In the genomic region with DNA sequence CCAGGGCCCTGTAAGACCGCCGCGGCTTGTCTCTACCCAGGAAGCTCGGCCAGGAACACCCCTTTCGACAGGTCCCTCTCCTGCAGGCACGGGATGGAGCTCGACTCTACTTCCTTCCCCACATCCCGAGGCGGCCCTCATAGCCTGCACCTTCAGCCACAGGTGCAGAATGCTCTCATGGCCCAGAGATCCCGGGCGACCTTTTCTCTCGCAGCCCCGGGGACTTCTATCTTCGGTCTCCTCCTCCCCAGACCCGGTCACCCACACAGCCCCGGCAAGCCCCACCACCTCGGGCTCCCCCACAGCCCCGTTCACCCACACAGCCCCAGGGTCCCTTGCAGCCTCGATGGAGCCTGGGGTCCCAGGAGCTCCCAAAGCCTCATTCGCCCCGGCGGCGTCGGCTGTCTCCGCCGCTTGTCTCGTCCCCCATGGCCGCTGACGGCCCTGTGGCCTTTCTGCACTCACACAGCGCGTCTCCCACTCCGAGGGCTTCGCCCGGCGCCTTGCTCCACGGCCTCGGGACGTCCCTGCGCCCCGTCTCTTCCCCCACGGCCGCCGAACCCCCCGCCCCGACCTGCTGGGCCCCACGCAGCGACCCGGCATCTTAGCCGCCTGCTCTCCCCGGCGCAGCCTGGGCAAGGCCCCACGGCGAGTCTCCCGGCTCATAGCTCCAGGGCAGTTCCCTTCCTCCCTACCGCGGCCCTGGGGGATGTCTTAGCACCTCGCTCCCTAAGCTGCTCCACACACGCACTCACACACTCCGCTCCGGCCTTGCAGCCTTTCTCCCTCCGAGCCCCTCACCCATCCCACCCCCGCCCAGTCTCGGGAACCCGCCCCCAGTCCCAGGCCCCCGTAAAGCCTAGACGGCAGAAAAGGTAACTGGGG, we compare ENCODE assay signal across 8 cellular contexts. TPM values are rescaled to one million over a fixed set of nuclear protein-coding genes. Genes with fewer than 3 reads are reported as not detected.
DNase-seq lines count a peak whose midpoint lies in the region; ATAC-seq and TF ChIP-seq lines count a peak whose summit lies in the region.

No MANE protein-coding gene starts in this region.

- H3K9me3 Mint-ChIP-seq in activated naive CD4-positive, alpha-beta T cell treated with anti-CD3 and anti-CD28 coated beads, Interleukin-2, amount 10 ng/mL, durations not matched to agents 7 days and 5 days = no peaks in the 10 kb centered on the region

- no peaks in the 10 kb centered on the region for H3K9me3 ChIP-seq in parathyroid adenoma (ENCODE audit: control insufficient read depth, low read length)

- H3K4me2 ChIP-seq in parathyroid adenoma (ENCODE audit: low read length) = peak overlapping the region; percentile 98

- H3K4me1 ChIP-seq in parathyroid adenoma = peaks cover 6% of the 10 kb centered on the region

- peaks cover 29% of the 10 kb centered on the region for H3K36me3 Mint-ChIP-seq in activated naive CD4-positive, alpha-beta T cell treated with anti-CD3 and anti-CD28 coated beads, Interleukin-2, amount 10 ng/mL, durations not matched to agents 7 days and 5 days

- H3K4me3 Mint-ChIP-seq in activated naive CD4-positive, alpha-beta T cell treated with anti-CD3 and anti-CD28 coated beads, Interleukin-2, amount 10 ng/mL, durations not matched to agents 7 days and 5 days = peak overlapping the region; percentile 88

- H3K4me3 ChIP-seq in parathyroid adenoma (ENCODE audit: low read depth, low read length) = peak overlapping the region; percentile 83

- intact Hi-C loops in Right ventricle myocardium superior (cut with DNase I) = no loop called here

- CTCF ChIA-PET in activated naive CD4-positive, alpha-beta T cell treated with anti-CD3 and anti-CD28 coated beads, Interleukin-2, amount 10 ng/mL, durations not matched to agents 7 days and 5 days (lab: Charles Lee) = interaction anchor here (1.2 kb wide), 1 partner anchor 27 kb away, joined by 3 read pairs; no protein-coding TSS in a partner anchor

- H3K36me3 ChIP-seq in parathyroid adenoma (ENCODE audit: control insufficient read depth, insufficient read depth, low read length) = no peaks in the 10 kb centered on the region

- H3K27ac ChIP-seq in parathyroid adenoma = peak overlapping the region; percentile 95

- peak overlapping the region; percentile 89 for H3K9ac ChIP-seq in parathyroid adenoma

- TF ChIP-seq CTCF in parathyroid adenoma (IDR thresholded peaks at IDR 0.05) = no peak

- peaks cover 61% of the 10 kb centered on the region for H3K4me1 Mint-ChIP-seq in activated naive CD4-positive, alpha-beta T cell treated with anti-CD3 and anti-CD28 coated beads, Interleukin-2, amount 10 ng/mL, durations not matched to agents 7 days and 5 days

- H3K79me2 ChIP-seq in parathyroid adenoma = peaks cover 10% of the 10 kb centered on the region

- DNase-seq in AG08395 (ENCODE audit: low spot score) (peak; percentile 44), M059J (ENCODE audit: low read depth) (peak; percentile 48), Right ventricle myocardium superior (peak; percentile 57), NCI-H446 treated with DMSO at 0.1 percent for 48 hours (lab: John Stamatoyannopoulos, UW) (no peak)
- peak; percentile 58 for DNase-seq in activated naive CD4-positive, alpha-beta T cell treated with anti-CD3 and anti-CD28 coated beads, Interleukin-2, amount 10 ng/mL, durations not matched to agents 7 days and 5 days

- ATAC-seq in GM19035 (IDR thresholded peaks at IDR 0.05; ENCODE audit: unreplicated experiment) (peak; percentile 15), Right ventricle myocardium superior (ENCODE audit: poor library complexity) (peak; percentile 48), HG03045 (IDR thresholded peaks at IDR 0.05; ENCODE audit: unreplicated experiment) (no peak)

- H3K27ac Mint-ChIP-seq in activated naive CD4-positive, alpha-beta T cell treated with anti-CD3 and anti-CD28 coated beads, Interleukin-2, amount 10 ng/mL, durations not matched to agents 7 days and 5 days = peak overlapping the region; percentile 76

- peak overlapping the region; percentile 99 for H2AFZ ChIP-seq in parathyroid adenoma

- H3K27me3 ChIP-seq in parathyroid adenoma (ENCODE audit: control insufficient read depth, insufficient read depth, low read length) = no peaks in the 10 kb centered on the region

- no peaks in the 10 kb centered on the region for H3K27me3 Mint-ChIP-seq in activated naive CD4-positive, alpha-beta T cell treated with anti-CD3 and anti-CD28 coated beads, Interleukin-2, amount 10 ng/mL, durations not matched to agents 7 days and 5 days

RNA-seq across cellular contexts. Expression of a gene that starts 0.6 kb away (rescaled TPM):
- 7.2 and 12.9 TPM in 2 replicates for total RNA-seq in M059J (2014; rRNA removed; shearing (Covaris generic))
- total RNA-seq in Right ventricle myocardium superior = 3.5 TPM

RNA-seq across cellular contexts. Expression of a gene that starts 1.0 kb away (rescaled TPM):
- total RNA-seq in M059J (2014; rRNA removed; shearing (Covaris generic)) = 250 and 253 TPM in 2 replicates
- 44.5 TPM for total RNA-seq in Right ventricle myocardium superior

RNA-seq across cellular contexts. Expression of a gene that starts 11.5 kb away (rescaled TPM):
- total RNA-seq in M059J (2014; rRNA removed; shearing (Covaris generic)) = 13.4 and 29.9 TPM in 2 replicates
- 14.5 TPM for total RNA-seq in Right ventricle myocardium superior

RNA-seq across cellular contexts. Expression of a gene that starts 11.7 kb away (rescaled TPM):
- total RNA-seq in M059J (2014; rRNA removed; shearing (Covaris generic)) = 0.62 and 1.6 TPM in 2 replicates
- 0.48 TPM for total RNA-seq in Right ventricle myocardium superior
